In the genomic region with DNA sequence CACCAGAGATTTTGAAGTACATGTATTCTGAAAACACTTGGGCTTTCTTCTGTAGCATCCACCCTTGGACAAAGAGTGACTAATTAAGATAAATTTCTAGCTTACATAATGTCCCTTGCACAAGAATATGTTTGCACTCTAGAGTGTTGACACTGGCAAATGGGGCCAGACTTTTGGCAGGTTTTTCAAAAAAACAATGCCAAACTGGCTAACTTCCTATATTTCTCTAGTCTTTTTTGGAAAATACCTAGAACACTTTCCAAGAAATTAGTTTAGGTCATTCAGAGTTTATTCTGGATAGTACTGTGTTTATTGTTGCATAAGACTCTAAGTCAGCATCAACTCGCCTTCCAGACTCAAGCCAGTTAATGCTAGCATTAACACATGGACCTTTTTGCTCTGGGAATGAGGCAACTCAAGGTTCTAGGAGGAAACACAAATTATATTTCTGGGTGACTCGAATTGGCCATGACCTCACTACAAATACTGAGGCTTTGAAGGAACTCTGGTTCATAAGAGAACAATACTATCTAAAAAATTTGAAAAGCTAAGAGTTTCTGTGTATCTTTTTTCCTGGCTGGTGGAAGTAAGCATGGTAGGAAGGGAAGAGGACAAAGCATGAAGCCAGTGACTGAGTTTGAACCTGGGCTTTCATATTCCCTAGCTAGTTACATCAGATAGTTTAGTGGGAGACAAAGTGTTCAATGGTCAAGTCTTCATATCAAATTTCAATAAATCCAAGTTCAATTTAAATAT, we compare ENCODE assay signal across 15 cellular contexts.
DNase-seq lines count a peak whose midpoint lies in the region; ATAC-seq and TF ChIP-seq lines count a peak whose summit lies in the region.
"Had no signal": no experiment of that assay in that cellular context is flagged by ENCODE, and none has a peak within 500 bp of the region (broad histone marks: within the 10 kb centered on the region; RNA-seq: fewer than 3 reads in every experiment).

No MANE protein-coding gene starts in this region.

- H3K27me3 Mint-ChIP-seq in type B pancreatic cell: peaks cover 3% of the 10 kb centered on the region
- no peaks in the 10 kb centered on the region for H3K27me3 Mint-ChIP-seq in activated CD4-positive, alpha-beta T cell treated with anti-CD3 and anti-CD28 coated beads, Interleukin-2, amount 10 ng/mL, durations not matched to agents 7 days and 5 days
- H3K27me3 Mint-ChIP-seq: activated CD4-positive, alpha-beta memory T cell treated with anti-CD3 and anti-CD28 coated beads, Interleukin-2, amount 10 ng/mL, durations not matched to agents 7 days and 5 days had no signal

- H3K27me3 ChIP-seq in RWPE2 (ENCODE audit: insufficient read depth, poor library complexity, severe bottlenecking): no peaks in the 10 kb centered on the region
- H3K27me3 ChIP-seq: BLaER1 had no signal

- H3K36me3 Mint-ChIP-seq in type B pancreatic cell: no peaks in the 10 kb centered on the region
- no peaks in the 10 kb centered on the region for H3K36me3 Mint-ChIP-seq in activated CD4-positive, alpha-beta T cell treated with anti-CD3 and anti-CD28 coated beads, Interleukin-2, amount 10 ng/mL, durations not matched to agents 7 days and 5 days (ENCODE audit: low read depth)

- H3K9me3 ChIP-seq in RWPE2 (ENCODE audit: severe bottlenecking) (no peaks in the 10 kb centered on the region), mucosa of descending colon (peaks cover 4% of the 10 kb centered on the region)

- no peaks in the 10 kb centered on the region for H3K4me1 Mint-ChIP-seq in type B pancreatic cell (ENCODE audit: unreplicated experiment)
- no peaks in the 10 kb centered on the region for H3K4me1 Mint-ChIP-seq in activated CD4-positive, alpha-beta T cell treated with anti-CD3 and anti-CD28 coated beads, Interleukin-2, amount 10 ng/mL, durations not matched to agents 7 days and 5 days
- H3K4me1 Mint-ChIP-seq: activated CD4-positive, alpha-beta memory T cell treated with anti-CD3 and anti-CD28 coated beads, Interleukin-2, amount 10 ng/mL, durations not matched to agents 7 days and 5 days had no signal

- in situ Hi-C loops in Caki2 (cut with HindIII; ENCODE audit: low pct_unique_long_range_greater_than_20kb, low sequenced_read_pairs): no loop called here

- TF ChIP-seq CTCF in RWPE2 (IDR thresholded peaks at IDR 0.05; ENCODE audit: poor library complexity, severe bottlenecking): no peak
- TF ChIP-seq CTCF in fibroblast of pulmonary artery (IDR thresholded peaks at IDR 0.05; ENCODE audit: low read length, missing control alignments): no peak
- no peak for TF ChIP-seq CTCF in mucosa of descending colon (IDR thresholded peaks at IDR 0.05)
- TF ChIP-seq CTCF in type B pancreatic cell (conservative IDR thresholded peaks at IDR 0.05): no peak

- POLR2A ChIA-PET in activated CD4-positive, alpha-beta T cell treated with anti-CD3 and anti-CD28 coated beads, Interleukin-2, amount 10 ng/mL, durations not matched to agents 7 days and 5 days (lab: Charles Lee): no interaction called here

- peaks cover 9% of the 10 kb centered on the region for H3K9me3 Mint-ChIP-seq in type B pancreatic cell
- H3K9me3 Mint-ChIP-seq in activated CD4-positive, alpha-beta T cell treated with anti-CD3 and anti-CD28 coated beads, Interleukin-2, amount 10 ng/mL, durations not matched to agents 7 days and 5 days: peaks cover 3% of the 10 kb centered on the region
- H3K9me3 Mint-ChIP-seq: activated CD4-positive, alpha-beta memory T cell treated with anti-CD3 and anti-CD28 coated beads, Interleukin-2, amount 10 ng/mL, durations not matched to agents 7 days and 5 days had no signal

- no peaks in the 10 kb centered on the region for H3K4me1 ChIP-seq in RWPE2 (ENCODE audit: insufficient read depth, poor library complexity, severe bottlenecking)
- no peaks in the 10 kb centered on the region for H3K4me1 ChIP-seq in mucosa of descending colon (ENCODE audit: low read depth)

- H3K27ac Mint-ChIP-seq in type B pancreatic cell: no peak overlapping the region
- no peak overlapping the region for H3K27ac Mint-ChIP-seq in activated CD4-positive, alpha-beta T cell treated with anti-CD3 and anti-CD28 coated beads, Interleukin-2, amount 10 ng/mL, durations not matched to agents 7 days and 5 days
- H3K27ac Mint-ChIP-seq: activated CD4-positive, alpha-beta memory T cell treated with anti-CD3 and anti-CD28 coated beads, Interleukin-2, amount 10 ng/mL, durations not matched to agents 7 days and 5 days; stimulated activated naive B cell treated with anti-CD40 and anti-IgM and Interleukin-4, amounts not matched to agents 10 μg/mL and 1 μg/mL and 100 μg/mL, for 72 hours; T-helper 2 cell treated with Interferon-gamma antibody and Interleukin-4, amounts not matched to agents 5 μg/mL and 100 μg/mL, for 36 hours had no signal

- H3K36me3 ChIP-seq in RWPE2 (ENCODE audit: low read depth): no peaks in the 10 kb centered on the region
- no peaks in the 10 kb centered on the region for H3K36me3 ChIP-seq in mucosa of descending colon (ENCODE audit: low read depth)
- H3K36me3 ChIP-seq: BLaER1 had no signal

- DNase-seq in Caki2 (ENCODE audit: low read depth) (peak; percentile 3), RWPE2 (ENCODE audit: low spot score) (no peak), fibroblast of pulmonary artery (ENCODE audit: low read depth) (peak; percentile 89), mucosa of descending colon (no peak), type B pancreatic cell (ENCODE audit: extremely low spot score, unreplicated experiment) (no peak), NCI-H1092 (lab: John Stamatoyannopoulos, UW) (no peak)
- no peak for DNase-seq in activated CD4-positive, alpha-beta T cell treated with anti-CD3 and anti-CD28 coated beads, Interleukin-2, amount 10 ng/mL, durations not matched to agents 7 days and 5 days
- DNase-seq: activated CD4-positive, alpha-beta memory T cell treated with anti-CD3 and anti-CD28 coated beads, Interleukin-2, amount 10 ng/mL, durations not matched to agents 7 days and 5 days; activated gamma-delta T cell; NCI-H2171; nucleus accumbens; stimulated activated naive B cell treated with anti-CD40 and anti-IgM and Interleukin-4, amounts not matched to agents 10 μg/mL and 1 μg/mL and 100 μg/mL, for 72 hours had no signal

- ATAC-seq in RWPE2 (ENCODE audit: low read depth) (peak; percentile 80), mucosa of descending colon (peak; percentile 22), GM19351 (IDR thresholded peaks at IDR 0.05; ENCODE audit: unreplicated experiment) (no peak)
- ATAC-seq: stimulated activated naive B cell treated with anti-CD40 and anti-IgM and Interleukin-4, amounts not matched to agents 10 μg/mL and 1 μg/mL and 100 μg/mL, for 72 hours had no signal

- H3K4me3 ChIP-seq in RWPE2 (ENCODE audit: severe bottlenecking) (no peak overlapping the region), fibroblast of pulmonary artery (replicated peaks; ENCODE audit: low read depth, low read length) (no peak overlapping the region), mucosa of descending colon (no peak overlapping the region)
- H3K4me3 ChIP-seq: BLaER1 had no signal

- intact Hi-C loops in mucosa of descending colon (cut with DNase I, micrococcal nuclease): no loop called here

- H3K4me3 Mint-ChIP-seq in type B pancreatic cell: no peak overlapping the region
- H3K4me3 Mint-ChIP-seq in activated CD4-positive, alpha-beta T cell treated with anti-CD3 and anti-CD28 coated beads, Interleukin-2, amount 10 ng/mL, durations not matched to agents 7 days and 5 days: no peak overlapping the region
- H3K4me3 Mint-ChIP-seq: activated CD4-positive, alpha-beta memory T cell treated with anti-CD3 and anti-CD28 coated beads, Interleukin-2, amount 10 ng/mL, durations not matched to agents 7 days and 5 days; stimulated activated naive B cell treated with anti-CD40 and anti-IgM and Interleukin-4, amounts not matched to agents 10 μg/mL and 1 μg/mL and 100 μg/mL, for 72 hours; T-helper 2 cell treated with Interferon-gamma antibody and Interleukin-4, amounts not matched to agents 5 μg/mL and 100 μg/mL, for 36 hours had no signal

- CTCF ChIA-PET in activated CD4-positive, alpha-beta T cell treated with anti-CD3 and anti-CD28 coated beads, Interleukin-2, amount 10 ng/mL, durations not matched to agents 7 days and 5 days (lab: Charles Lee): no interaction called here

- no peak overlapping the region for H3K27ac ChIP-seq in RWPE2 (ENCODE audit: poor library complexity, severe bottlenecking)
- H3K27ac ChIP-seq: BLaER1 had no signal

Comparison
In these comparisons a context has a peak if more than half of its experiments do, and no peak if none do; other contexts are left out.
1. DNase-seq: peak in Caki2 (single experiment) and fibroblast of pulmonary artery (single experiment); none in RWPE2 (single experiment), mucosa of descending colon (0 of 3), type B pancreatic cell (single experiment), NCI-H1092 (single experiment) and activated CD4-positive, alpha-beta T cell treated with anti-CD3 and anti-CD28 coated beads, Interleukin-2, amount 10 ng/mL, durations not matched to agents 7 days and 5 days (single experiment).